ENCODE assay signal across 9 cellular contexts in genomic region chr6:98783578-98783977, GRCh38. TPM values are rescaled to one million over a fixed set of nuclear protein-coding genes. Genes with fewer than 3 reads are reported as not detected.
"Had no signal": no experiment of that assay in that cellular context is flagged by ENCODE, and none has a peak within 500 bp of the region (broad histone marks: within the 10 kb centered on the region; RNA-seq: fewer than 3 reads in every experiment).

No MANE protein-coding gene starts in this region.

- FAIRE-seq: G401.6, GM12878, GM12891, GM12892, GM18507, GM19239 had no signal

- H3K4me3 ChIP-seq: GM12878 had no signal

- DNase-seq: GDM1, GF-D8 had no signal

RNA-seq across cellular contexts. Expression of gene POU3F2, which starts 50.8 kb away (rescaled TPM):
- total RNA-seq: G401, GM12878 had no signal
- polyA plus RNA-seq: GM12878 had no signal
